Comparison of ENCODE assay signal across 23 cellular contexts in the genomic region with DNA sequence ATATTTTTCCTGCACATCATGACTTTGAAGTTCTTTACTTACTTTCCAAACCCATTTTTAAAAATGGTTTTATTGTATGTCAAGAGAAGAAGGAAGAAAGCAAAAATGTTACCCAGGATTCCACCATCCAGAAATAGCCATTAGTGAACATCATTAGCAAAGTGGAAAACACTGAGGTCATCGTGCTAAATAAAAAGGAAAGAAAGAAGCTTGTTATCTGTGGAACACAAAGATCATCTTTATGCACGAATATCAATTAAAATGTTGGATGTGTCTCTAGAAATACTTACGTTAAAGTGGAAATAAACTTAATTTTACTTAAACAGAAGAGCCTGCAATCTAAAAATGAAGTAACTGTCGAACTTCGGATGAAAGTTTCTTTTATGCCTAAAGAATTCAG. TPM values are rescaled to one million over a fixed set of nuclear protein-coding genes. Genes with fewer than 3 reads are reported as not detected.
A peak's percentile ranks its signal among the peaks of the same experiment; 100 is the strongest.
DNase-seq lines count a peak whose midpoint lies in the region; ATAC-seq and TF ChIP-seq lines count a peak whose summit lies in the region.
"Had no signal": no experiment of that assay in that cellular context is flagged by ENCODE, and none has a peak within 500 bp of the region (broad histone marks: within the 10 kb centered on the region; RNA-seq: fewer than 3 reads in every experiment).

No MANE protein-coding gene starts in this region.

- peaks cover 8% of the 10 kb centered on the region for H3K4me1 ChIP-seq in foreskin keratinocyte
- H3K4me1 ChIP-seq: prostate gland had no signal

- peak; percentile 78 for DNase-seq in COLO829 (ENCODE audit: low spot score)
- DNase-seq in SK-MEL-5 (ENCODE audit: low read depth, low spot score) = peak; percentile 5
- DNase-seq in foreskin keratinocyte = no peak
- peak; percentile 88 for DNase-seq in pons (ENCODE audit: low spot score)
- DNase-seq in NCI-H524 treated with DMSO at 0.1 percent for 48 hours (lab: John Stamatoyannopoulos, UW) = no peak
- DNase-seq in activated CD4-positive, CD25-positive, alpha-beta regulatory T cell treated with anti-CD3 and anti-CD28 coated beads, Interleukin-2, amount 50 U/mL, for 72 hours = no peak
- DNase-seq: activated CD4-positive, alpha-beta T cell treated with anti-CD3 and anti-CD28 coated beads, Interleukin-2, amount 10 ng/mL, durations not matched to agents 24 days and 14 days; activated naive CD4-positive, alpha-beta T cell treated with Interleukin-2 at 50 U/mL for 16 hours; activated T-cell treated with anti-CD3 and anti-CD28 coated beads, Interleukin-2, amount 50 U/mL, for 72 hours; amniotic stem cell; Karpas-422; mucosa of descending colon; NCI-H1694 treated with DMSO at 0.1 percent for 48 hours; NCI-H2171 treated with DMSO at 0.1 percent for 48 hours; NCI-H526; stimulated activated CD4-positive, alpha-beta T cell treated with anti-CD3 and anti-CD28 coated beads, Interleukin-2, amount 100 ng/mL, for 24 hours had no signal

- in situ Hi-C loops in SK-MEL-5 (cut with HindIII; ENCODE audit: low pct_unique_long_range_greater_than_20kb, low sequenced_read_pairs) = no loop called here

- TF ChIP-seq CTCF in foreskin keratinocyte (conservative IDR thresholded peaks at IDR 0.05) = no peak

- ATAC-seq in foreskin keratinocyte (no peak), HG03135 (IDR thresholded peaks at IDR 0.05; ENCODE audit: unreplicated experiment) (no peak), GM19351 (IDR thresholded peaks at IDR 0.05; ENCODE audit: unreplicated experiment) (no peak)
- ATAC-seq: activated T-cell treated with anti-CD3 and anti-CD28 coated beads, Interleukin-2, amount 50 U/mL, for 72 hours; mucosa of descending colon had no signal

- H3K27ac ChIP-seq in foreskin keratinocyte = peak overlapping the region; percentile 76
- H3K27ac ChIP-seq: C4-2B, cardiac muscle cell, prostate gland, skin epidermis, VCaP had no signal

- no peaks in the 10 kb centered on the region for H3K27me3 ChIP-seq in foreskin keratinocyte
- H3K27me3 ChIP-seq: cardiac muscle cell had no signal

RNA-seq across cellular contexts. Expression of gene SFSWAP, which starts 27.3 kb away (rescaled TPM):
- total RNA-seq in SK-MEL-5 (2014; rRNA removed; shearing (Covaris generic)) = 18.0 and 21.6 TPM in 2 replicates
- polyA plus RNA-seq in SK-MEL-5 (2015; cell fraction: cytosol; rRNA removed) = 26.9 and 34.6 TPM in 2 replicates
- 241 and 257 TPM in 2 replicates for polyA plus RNA-seq in SK-MEL-5 (2015; cell fraction: nucleus; rRNA removed)
- 25.6 and 25.8 TPM in 2 replicates for total RNA-seq in foreskin keratinocyte
- polyA plus RNA-seq in foreskin keratinocyte = 15.6 and 18.5 TPM in 2 replicates

Comparison
In these comparisons a context has a peak if more than half of its experiments do, and no peak if none do; other contexts are left out.
1. DNase-seq: peak in COLO829 (single experiment), SK-MEL-5 (single experiment) and pons (single experiment); none in foreskin keratinocyte (0 of 2), NCI-H524 treated with DMSO at 0.1 percent for 48 hours (single experiment) and activated CD4-positive, CD25-positive, alpha-beta regulatory T cell treated with anti-CD3 and anti-CD28 coated beads, Interleukin-2, amount 50 U/mL, for 72 hours (single experiment).